1 cellular context compared by ENCODE assay signal in genomic region chr9:71683598-71684235, GRCh38.
TF ChIP-seq lines count a peak whose summit lies in the region.

No MANE protein-coding gene starts in this region.

TF ChIP-seq in GM23338, 12 proteins besides CTCF, POLR2A, EP300 and RAD21 (continued from another document):
- TF ChIP-seq ETS1 (IDR thresholded peaks at IDR 0.05) (no peak), NANOG (IDR thresholded peaks at IDR 0.05; ENCODE audit: borderline replicate concordance) (no peak), EZH2 (IDR thresholded peaks at IDR 0.05; ENCODE audit: low read depth, unreplicated experiment) (no peak)
